In the genomic region with DNA sequence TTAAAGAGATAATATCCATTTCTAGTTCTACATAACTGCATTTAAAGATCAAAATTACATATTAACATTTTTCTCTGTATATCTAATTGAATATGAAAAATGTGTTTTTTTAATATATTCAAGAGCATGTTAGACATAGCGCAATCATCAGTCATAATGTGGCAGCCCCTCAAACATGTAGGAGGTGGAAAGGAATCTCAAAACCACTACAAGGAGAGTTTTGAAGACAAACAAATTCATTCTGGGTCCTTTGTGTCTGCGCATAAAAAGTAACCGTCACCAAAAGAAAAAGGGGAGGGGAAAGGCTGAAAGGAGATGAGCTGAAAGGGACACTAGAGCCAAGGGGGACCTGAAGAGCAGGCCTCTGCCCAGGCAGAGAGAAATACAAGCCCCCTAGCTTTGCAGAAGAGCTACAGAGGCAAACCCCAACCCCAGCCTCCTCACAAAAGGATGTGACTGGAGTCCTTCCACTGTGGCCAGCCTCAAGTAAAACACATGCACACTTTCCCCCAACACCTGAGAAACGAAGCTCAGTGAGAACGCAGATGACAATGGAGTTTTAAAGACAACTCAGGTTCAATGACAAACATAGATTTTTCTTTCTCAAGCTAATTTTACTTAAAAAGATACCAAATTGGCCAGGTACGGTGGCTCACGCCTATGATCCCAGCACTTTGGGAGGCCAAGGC, we compare ENCODE assay signal across 20 cellular contexts.
DNase-seq lines count a peak whose midpoint lies in the region; ATAC-seq, FAIRE-seq and TF ChIP-seq lines count a peak whose summit lies in the region.
"Had no signal": no experiment of that assay in that cellular context is flagged by ENCODE, and none has a peak within 500 bp of the region (broad histone marks: within the 10 kb centered on the region; RNA-seq: fewer than 3 reads in every experiment).

No MANE protein-coding gene starts in this region.

- H3K4me3 ChIP-seq in GM23338 = no peak overlapping the region
- no peak overlapping the region for H3K4me3 ChIP-seq in astrocyte (ENCODE audit: insufficient read depth, low read depth, low read length)
- no peak overlapping the region for H3K4me3 ChIP-seq in osteoblast (ENCODE audit: insufficient read depth, low read length)
- H3K4me3 ChIP-seq: esophagus muscularis mucosa, left lung, prostate gland had no signal

- no peaks in the 10 kb centered on the region for H3K9me2 ChIP-seq in GM23338 (ENCODE audit: insufficient read depth)

- FAIRE-seq in astrocyte (lab: Jason Lieb, UNC) = no peak

- no peaks in the 10 kb centered on the region for H3K9me3 Mint-ChIP-seq in GM23338
- H3K9me3 Mint-ChIP-seq in astrocyte (ENCODE audit: unreplicated experiment) = no peaks in the 10 kb centered on the region

- H3K4me3 Mint-ChIP-seq in GM23338 = no peak overlapping the region
- H3K4me3 Mint-ChIP-seq in astrocyte (ENCODE audit: unreplicated experiment) = no peak overlapping the region

- 0 out of 2 replicates have a peak, but pooled peaks cover 4% of the 10 kb centered on the region for H4K20me1 ChIP-seq in GM23338 (replicated peaks; ENCODE audit: insufficient read depth)
- no peaks in the 10 kb centered on the region for H4K20me1 ChIP-seq in astrocyte (ENCODE audit: insufficient read depth, low read length)
- H4K20me1 ChIP-seq in osteoblast (ENCODE audit: insufficient read depth, low read length) = no peaks in the 10 kb centered on the region

- H3K4me2 ChIP-seq in GM23338 = peak overlapping the region; percentile 16; the same call in 1 of the 2 replicates
- peak overlapping the region; percentile 14 for H3K4me2 ChIP-seq in astrocyte (ENCODE audit: low read length)
- peak overlapping the region; percentile 44 for H3K4me2 ChIP-seq in osteoblast (ENCODE audit: insufficient read depth, low read length)

- no peak overlapping the region for H2AFZ ChIP-seq in GM23338
- H2AFZ ChIP-seq in astrocyte (ENCODE audit: low read depth, low read length) = no peak overlapping the region
- no peak overlapping the region for H2AFZ ChIP-seq in osteoblast (ENCODE audit: low read length)

- no peaks in the 10 kb centered on the region for H3F3A ChIP-seq in GM23338 (replicated peaks; ENCODE audit: low read depth)

- ATAC-seq in GM23338 = peak; percentile 70
- ATAC-seq: left lung had no signal

- H3K27ac Mint-ChIP-seq in GM23338 (peak overlapping the region; percentile 70; the same call in 1 of the 2 replicates), astrocyte (ENCODE audit: unreplicated experiment) (peak overlapping the region; percentile 80)

- H3K9me3 ChIP-seq in astrocyte (ENCODE audit: insufficient read depth, low read depth, low read length) = no peaks in the 10 kb centered on the region
- no peaks in the 10 kb centered on the region for H3K9me3 ChIP-seq in osteoblast (ENCODE audit: low read depth, low read length)
- H3K9me3 ChIP-seq: esophagus muscularis mucosa, left lung, prostate gland had no signal

- H3K27me3 ChIP-seq in GM23338 (ENCODE audit: insufficient read depth) (no peaks in the 10 kb centered on the region), astrocyte (ENCODE audit: insufficient read depth, low read length) (no peaks in the 10 kb centered on the region), osteoblast (ENCODE audit: insufficient read depth, low read length) (no peaks in the 10 kb centered on the region)
- H3K27me3 ChIP-seq: esophagus muscularis mucosa, left lung had no signal

- DNase-seq in NCI-H1417 (lab: John Stamatoyannopoulos, UW) (peak in 2 of 3 experiments; percentile 39 to 73), NCI-H1417 treated with DMSO at 0.1 percent for 48 hours (lab: John Stamatoyannopoulos, UW) (no peak), GM23338 (ENCODE audit: low spot score) (no peak), astrocyte (ENCODE audit: low read depth) (peak; percentile 51), osteoblast (ENCODE audit: insufficient read length, low spot score, missing footprints) (no peak), hippocampal formation (lab: John Stamatoyannopoulos, UW) (no peak), NCI-H2196 (lab: John Stamatoyannopoulos, UW; ENCODE audit: unreplicated experiment) (no peak), foreskin melanocyte (no peak)
- DNase-seq: activated CD4-positive, alpha-beta T cell treated with anti-CD3 and anti-CD28 coated beads for 1 hour; amygdala; effector CD4-positive, alpha-beta T cell; Kasumi-1; left lung; NCI-H1105 treated with DMSO at 0.1 percent for 48 hours; NCI-H2171; NCI-H748 treated with DMSO at 0.1 percent for 48 hours; stimulated activated CD4-positive, alpha-beta T cell treated with anti-CD3 and anti-CD28 coated beads, Interleukin-4, amount 100 ng/mL, for 1 hour had no signal

- H3K36me3 Mint-ChIP-seq in GM23338 (ENCODE audit: low read depth) = no peaks in the 10 kb centered on the region
- peaks cover 3% of the 10 kb centered on the region for H3K36me3 Mint-ChIP-seq in astrocyte (ENCODE audit: low read depth, unreplicated experiment)

- peak overlapping the region; percentile 12 for H3K9ac ChIP-seq in astrocyte (ENCODE audit: low read length)

- peaks cover 41% of the 10 kb centered on the region for H3K4me1 ChIP-seq in GM23338 (ENCODE audit: insufficient read depth)
- peaks cover 30% of the 10 kb centered on the region for H3K4me1 ChIP-seq in astrocyte (ENCODE audit: insufficient read depth, low read length)
- peaks cover 47% of the 10 kb centered on the region for H3K4me1 ChIP-seq in osteoblast (ENCODE audit: insufficient read depth, low read length)
- H3K4me1 ChIP-seq: prostate gland had no signal

- H3K4me1 Mint-ChIP-seq in GM23338 (peaks cover 43% of the 10 kb centered on the region), astrocyte (ENCODE audit: low read depth, unreplicated experiment) (peaks cover 47% of the 10 kb centered on the region)

- H3K27me3 Mint-ChIP-seq in GM23338 (ENCODE audit: insufficient read depth, low read depth, poor library complexity) (peaks cover 11% of the 10 kb centered on the region), astrocyte (ENCODE audit: low read depth, unreplicated experiment) (no peaks in the 10 kb centered on the region)

- TF ChIP-seq CTCF in GM23338 (conservative IDR thresholded peaks at IDR 0.05; ENCODE audit: low read depth in 2 of 2) = no peak
- TF ChIP-seq CTCF in astrocyte (IDR thresholded peaks at IDR 0.05; ENCODE audit: insufficient read depth, low read depth, low read length) = no peak
- no peak for TF ChIP-seq CTCF in osteoblast (IDR thresholded peaks at IDR 0.05; ENCODE audit: extremely low read depth, low read depth, low read length)

- H3K36me3 ChIP-seq in GM23338 (ENCODE audit: insufficient read depth) (no peaks in the 10 kb centered on the region; the same call in 1 of the 2 replicates), astrocyte (ENCODE audit: insufficient read depth, low read length) (no peaks in the 10 kb centered on the region), osteoblast (ENCODE audit: insufficient read depth, low read length) (no peaks in the 10 kb centered on the region)
- H3K36me3 ChIP-seq: esophagus muscularis mucosa, left lung, prostate gland had no signal

- H3K79me2 ChIP-seq in GM23338 (replicated peaks; ENCODE audit: insufficient read depth) = peaks cover 79% of the 10 kb centered on the region
- peaks cover 70% of the 10 kb centered on the region for H3K79me2 ChIP-seq in astrocyte (ENCODE audit: insufficient read depth, low read length)
- peaks cover 73% of the 10 kb centered on the region for H3K79me2 ChIP-seq in osteoblast (ENCODE audit: insufficient read depth, low read length)

- H3K27ac ChIP-seq in GM23338 (ENCODE audit: low read depth) (peak overlapping the region; percentile 75), astrocyte (ENCODE audit: low read depth, low read length) (peak overlapping the region; percentile 52), osteoblast (ENCODE audit: low read depth, low read length) (peak overlapping the region; percentile 52)
- H3K27ac ChIP-seq: 22Rv1, esophagus muscularis mucosa, prostate gland had no signal

Comparison
In these comparisons a context has a peak if more than half of its experiments do, and no peak if none do; other contexts are left out.
1. DNase-seq: peak in NCI-H1417 (2 of 3) and astrocyte (single experiment); none in NCI-H1417 treated with DMSO at 0.1 percent for 48 hours (single experiment), GM23338 (single experiment), osteoblast (single experiment), hippocampal formation (0 of 2), NCI-H2196 (single experiment) and foreskin melanocyte (single experiment).
2. Peak in every context shown above with its lines, with median percentiles within 50 percentile points of each other: H3K27ac ChIP-seq and H3K4me2 ChIP-seq.